ENCODE assay signal across 1 cellular context in genomic region chr2:120312861-120313694, GRCh38.
A peak's percentile ranks its signal among the peaks of the same experiment; 100 is the strongest.
TF ChIP-seq lines count a peak whose summit lies in the region.

No MANE protein-coding gene starts in this region.

TF ChIP-seq in K562, 482 proteins besides CTCF, POLR2A, EP300 and RAD21 (continued from another document and continues in another):
- TF ChIP-seq BCLAF1 (IDR thresholded peaks at IDR 0.05; ENCODE audit: borderline replicate concordance in 1 of 2, control insufficient read depth in 1 of 2, low read depth in 2 of 2, low read length in 1 of 2) (no peak), DMBX1 (CRISPR knock-in tag; IDR thresholded peaks at IDR 0.05; ENCODE audit: borderline replicate concordance) (no peak), SRSF9 (IDR thresholded peaks at IDR 0.05; ENCODE audit: borderline replicate concordance, low read depth, low read length) (no peak), USF2 (CRISPR knock-in tag; IDR thresholded peaks at IDR 0.05) (no peak), RFX1 (IDR thresholded peaks at IDR 0.05) (no peak), CBX1 (IDR thresholded peaks at IDR 0.05; ENCODE audit: low read depth) (no peak), FOXJ2 (tag; IDR thresholded peaks at IDR 0.05) (no peak), SMC3 (conservative IDR thresholded peaks at IDR 0.05; ENCODE audit: insufficient read depth, low read depth, low read length) (peak; percentile 83), ATF4 (CRISPR knock-in tag; IDR thresholded peaks at IDR 0.05) (no peak), ZNF263 (CRISPR knock-in tag; IDR thresholded peaks at IDR 0.05; ENCODE audit: borderline replicate concordance) (peak; percentile 39; the same call in 1 of the 2 replicates), ZC3H8 (IDR thresholded peaks at IDR 0.05) (no peak), ZSCAN32 (CRISPR knock-in tag; IDR thresholded peaks at IDR 0.05) (no peak), FOSL1 (tag; conservative IDR thresholded peaks at IDR 0.05) (0 out of 2 replicates have a peak, but pooled peaks have one; percentile 34), ARID3A (IDR thresholded peaks at IDR 0.05; ENCODE audit: borderline replicate concordance, low read depth, low read length) (peak; percentile 52; the same call in 1 of the 2 replicates), ZBTB1 (CRISPR knock-in tag; IDR thresholded peaks at IDR 0.05; ENCODE audit: borderline replicate concordance, low read depth) (no peak), TCFL5 (CRISPR knock-in tag; conservative IDR thresholded peaks at IDR 0.05) (no peak), ZNF431 (CRISPR knock-in tag; IDR thresholded peaks at IDR 0.05) (no peak), RBM39 (optimal IDR thresholded peaks at IDR 0.05; ENCODE audit: low read depth, low read length) (no peak), SRSF3 (IDR thresholded peaks at IDR 0.05; ENCODE audit: insufficient read depth, low read length) (no peak), CEBPG (CRISPR knock-in tag; IDR thresholded peaks at IDR 0.05) (no peak), CEBPG (tag; conservative IDR thresholded peaks at IDR 0.05 in 1 of 2, IDR thresholded peaks at IDR 0.05 in 1 of 2) (no peak), SREBF1 (IDR thresholded peaks at IDR 0.05; ENCODE audit: borderline replicate concordance, low read depth, low read length) (no peak), PHB (CRISPR knock-in tag; IDR thresholded peaks at IDR 0.05) (no peak), JUN (IDR thresholded peaks at IDR 0.05; ENCODE audit: borderline replicate concordance, low read depth, low read length) (peak; percentile 33; the same call in 1 of the 2 replicates), JUN (CRISPR knock-in tag; IDR thresholded peaks at IDR 0.05; ENCODE audit: borderline replicate concordance) (no peak), HOMEZ (CRISPR knock-in tag; IDR thresholded peaks at IDR 0.05) (no peak), POLR3G (IDR thresholded peaks at IDR 0.05; ENCODE audit: extremely low read depth, insufficient read length, insufficient replicate concordance) (no peak), NCOR1 (IDR thresholded peaks at IDR 0.05) (no peak), SRSF7 (optimal IDR thresholded peaks at IDR 0.05; ENCODE audit: low read depth, low read length) (no peak), ZNF436 (CRISPR knock-in tag; IDR thresholded peaks at IDR 0.05) (no peak), E2F6 (IDR thresholded peaks at IDR 0.05; ENCODE audit: borderline replicate concordance in 1 of 2, extremely low read depth in 1 of 2, insufficient read depth in 1 of 2, insufficient read length in 1 of 2, low read depth in 1 of 2, low read length in 1 of 2, poor library complexity in 1 of 2, severe bottlenecking in 1 of 2) (peak in 1 of 2 experiments; percentile 16), HNRNPLL (IDR thresholded peaks at IDR 0.05; ENCODE audit: low read depth, low read length, poor library complexity, severe bottlenecking) (peak; percentile 45), ZBTB8A (IDR thresholded peaks at IDR 0.05; ENCODE audit: partially characterized antibody) (no peak), RBM17 (IDR thresholded peaks at IDR 0.05; ENCODE audit: borderline replicate concordance, low read depth, low read length) (no peak), ATF2 (CRISPR knock-in tag; IDR thresholded peaks at IDR 0.05) (no peak), KLF1 (tag; IDR thresholded peaks at IDR 0.05) (no peak), TCF15 (CRISPR knock-in tag; IDR thresholded peaks at IDR 0.05) (no peak), ZNF316 (IDR thresholded peaks at IDR 0.05) (no peak), CREB1 (IDR thresholded peaks at IDR 0.05) (no peak), CREB1 (CRISPR knock-in tag; IDR thresholded peaks at IDR 0.05) (no peak), SMARCB1 (IDR thresholded peaks at IDR 0.05; ENCODE audit: insufficient read length, low read depth) (no peak), NKRF (IDR thresholded peaks at IDR 0.05; ENCODE audit: borderline replicate concordance) (no peak), IRF2 (CRISPR knock-in tag; IDR thresholded peaks at IDR 0.05) (no peak), FOXP1 (CRISPR knock-in tag; IDR thresholded peaks at IDR 0.05) (no peak), RCOR1 (IDR thresholded peaks at IDR 0.05; ENCODE audit: borderline replicate concordance in 1 of 2, low read depth in 2 of 2, low read length in 2 of 2) (peak in 1 of 2 experiments; percentile 63; a peak in 1 of 4 replicates), KLF16 (IDR thresholded peaks at IDR 0.05) (peak; percentile 33; the same call in 1 of the 2 replicates), MCM7 (IDR thresholded peaks at IDR 0.05) (no peak), ZNF224 (CRISPR knock-in tag; IDR thresholded peaks at IDR 0.05) (no peak), ZBTB2 (IDR thresholded peaks at IDR 0.05) (no peak), RUNX1 (IDR thresholded peaks at IDR 0.05; ENCODE audit: low read depth) (no peak), ZNF133 (CRISPR knock-in tag; IDR thresholded peaks at IDR 0.05) (no peak), ZNF282 (CRISPR knock-in tag; IDR thresholded peaks at IDR 0.05) (no peak), ARID2 (IDR thresholded peaks at IDR 0.05) (peak; percentile 70; the same call in 1 of the 2 replicates), SP1 (CRISPR knock-in tag; IDR thresholded peaks at IDR 0.05) (no peak), STAG1 (CRISPR knock-in tag; IDR thresholded peaks at IDR 0.05; ENCODE audit: borderline replicate concordance) (peak; percentile 82)
